Comparison of ENCODE assay signal across 8 cellular contexts in genomic region chr1:52725903-52726264, GRCh38. TPM values are rescaled to one million over a fixed set of nuclear protein-coding genes. Genes with fewer than 3 reads are reported as not detected.
A peak's percentile ranks its signal among the peaks of the same experiment; 100 is the strongest.
DNase-seq lines count a peak whose midpoint lies in the region; ATAC-seq and TF ChIP-seq lines count a peak whose summit lies in the region.

No MANE protein-coding gene starts in this region.

- no peak overlapping the region for H2BK15ac ChIP-seq in neuronal stem cell (ENCODE audit: low read length)

- H3K9me3 Mint-ChIP-seq in CD14-positive monocyte, result peaks cover 0 to 1% (median 0%) of the 10 kb centered on the region in 7 donors

- peaks cover 27% of the 10 kb centered on the region for H3K4me1 Mint-ChIP-seq in CD14-positive monocyte

- peaks cover 1% of the 10 kb centered on the region for H3K79me1 ChIP-seq in neuronal stem cell (ENCODE audit: low read depth, low read length)

- H3K4me1 ChIP-seq in NT2/D1 (ENCODE audit: insufficient read depth, insufficient read length), result no peaks in the 10 kb centered on the region
- H3K4me1 ChIP-seq in endocrine pancreas (ENCODE audit: control insufficient read depth, insufficient read depth, low read length), result no peaks in the 10 kb centered on the region
- peaks cover 3 to 4% of the 10 kb centered on the region in 2 donors for H3K4me1 ChIP-seq in neuronal stem cell (ENCODE audit: control insufficient read depth in 2 of 2, insufficient read depth in 1 of 2, low read depth in 1 of 2, low read length in 2 of 2)

- ATAC-seq in GM21529 (IDR thresholded peaks at IDR 0.05; ENCODE audit: unreplicated experiment), result no peak

- H3K23ac ChIP-seq in neuronal stem cell (ENCODE audit: low read depth, low read length, poor library complexity), result no peak overlapping the region

- peaks cover 5% of the 10 kb centered on the region for H3K36me3 ChIP-seq in NT2/D1 (ENCODE audit: insufficient read depth, insufficient read length, low read length)
- H3K36me3 ChIP-seq in endocrine pancreas (ENCODE audit: control insufficient read depth, insufficient read depth, low read length), result no peaks in the 10 kb centered on the region
- peaks cover 0 to 6% of the 10 kb centered on the region in 2 donors for H3K36me3 ChIP-seq in neuronal stem cell (replicated peaks in 1 of 2; ENCODE audit: control insufficient read depth in 2 of 2, insufficient read depth in 2 of 2, low read length in 2 of 2)

- no peak overlapping the region for H4K8ac ChIP-seq in neuronal stem cell (ENCODE audit: low read depth, low read length)

- DNase-seq in CD14-positive monocyte (ENCODE audit: low spot score) (no peak), NT2/D1 (ENCODE audit: low read depth, low spot score) (no peak), neuronal stem cell (ENCODE audit: low spot score) (no peak), T-helper 9 cell (no peak), SIG-M5 treated with dmso at 0.1 percent for 504 hours (lab: John Stamatoyannopoulos, UW; ENCODE audit: unreplicated experiment) (no peak)
- DNase-seq in activated effector memory CD4-positive, alpha-beta T cell treated with Interleukin-2 at 50 U/mL for 16 hours, result no peak

- peaks cover 4 to 5% of the 10 kb centered on the region in 2 donors for H3K36me3 Mint-ChIP-seq in CD14-positive monocyte

- H3K4me3 ChIP-seq in NT2/D1 (ENCODE audit: insufficient read length, low read depth) (no peak overlapping the region), endocrine pancreas (ENCODE audit: control insufficient read depth, insufficient read depth, low read length) (peak overlapping the region; percentile 88), neuronal stem cell (ENCODE audit: low read length in 2 of 2) (peak overlapping the region in 1 of 2 donors; percentile 99)

- no peak overlapping the region for H2AK5ac ChIP-seq in neuronal stem cell (ENCODE audit: low read depth, low read length)

- peak overlapping the region; percentile 97 for H2AFZ ChIP-seq in neuronal stem cell (ENCODE audit: low read length)

- no peak overlapping the region for H2BK5ac ChIP-seq in neuronal stem cell (ENCODE audit: low read length)

- peaks cover 3 to 9% (median 4%) of the 10 kb centered on the region in 3 donors for H3K27me3 Mint-ChIP-seq in CD14-positive monocyte (ENCODE audit: low read depth in 3 of 3)

- no peak overlapping the region for H3K18ac ChIP-seq in neuronal stem cell (ENCODE audit: low read length)

- no peak overlapping the region for H3K14ac ChIP-seq in neuronal stem cell (ENCODE audit: low read length)

- no peaks in the 10 kb centered on the region for H3K27me3 ChIP-seq in NT2/D1 (ENCODE audit: insufficient read depth, insufficient read length)
- no peaks in the 10 kb centered on the region for H3K27me3 ChIP-seq in endocrine pancreas (ENCODE audit: control insufficient read depth, insufficient read depth, low read length)
- peaks cover 0 to 3% (median 0%) of the 10 kb centered on the region in 3 experiments for H3K27me3 ChIP-seq in neuronal stem cell (ENCODE audit: control insufficient read depth in 3 of 3, insufficient read depth in 3 of 3, low read depth in 1 of 3, low read length in 3 of 3)

- no peak overlapping the region for H3K27ac ChIP-seq in neuronal stem cell (replicated peaks; ENCODE audit: low read length)

- no peak overlapping the region for H2BK120ac ChIP-seq in neuronal stem cell (ENCODE audit: low read depth, low read length)

- H4K91ac ChIP-seq in neuronal stem cell (ENCODE audit: low read depth, low read length, poor library complexity), result no peak overlapping the region

- H3K27ac Mint-ChIP-seq in CD14-positive monocyte, result peak overlapping the region in 3 of 7 donors; percentile 67 to 87 (median 75)

- H2BK12ac ChIP-seq in neuronal stem cell (ENCODE audit: low read length), result no peak overlapping the region

- H3K4me3 Mint-ChIP-seq in CD14-positive monocyte, result peak overlapping the region; percentile 64 to 82

- intact Hi-C loops in CD14-positive monocyte (cut with micrococcal nuclease), result no loop called here

- H3K4ac ChIP-seq in neuronal stem cell (ENCODE audit: low read length), result no peak overlapping the region

- H3K9me3 ChIP-seq in NT2/D1 (ENCODE audit: insufficient read depth, low read length), result no peaks in the 10 kb centered on the region
- H3K9me3 ChIP-seq in endocrine pancreas (ENCODE audit: control insufficient read depth, low read length), result no peaks in the 10 kb centered on the region
- H3K9me3 ChIP-seq in neuronal stem cell (replicated peaks in 1 of 2; ENCODE audit: control insufficient read depth in 2 of 2, insufficient read depth in 1 of 2, low read depth in 1 of 2, low read length in 2 of 2), result no peaks in the 10 kb centered on the region

- TF ChIP-seq CTCF in CD14-positive monocyte (IDR thresholded peaks at IDR 0.05), result no peak

- no peak overlapping the region for H3K4me2 ChIP-seq in neuronal stem cell (ENCODE audit: insufficient read depth, low read length, poor library complexity, severe bottlenecking)

- 100% methylated on average over 1 of the region's 6 CpGs; no CpG with 5 or more reads in 1 of the 2 donors for WGBS in neuronal stem cell (ENCODE audit: extremely low coverage in 2 of 2, insufficient read length in 2 of 2, insufficient replicate concordance in 1 of 2), 2 donors

- peak overlapping the region; percentile 57 for H3K9ac ChIP-seq in NT2/D1 (ENCODE audit: insufficient read length, low read depth)
- H3K9ac ChIP-seq in endocrine pancreas (ENCODE audit: control insufficient read depth, insufficient read depth, low read length), result no peak overlapping the region
- no peak overlapping the region for H3K9ac ChIP-seq in neuronal stem cell (ENCODE audit: low read depth, low read length, poor library complexity)

RNA-seq across cellular contexts. Expression of gene ZYG11B, which starts 0.4 kb away (rescaled TPM):
- polyA plus RNA-seq in CD14-positive monocyte, result 10 to 100 TPM; 15.8 to 17.5 TPM
- polyA plus RNA-seq in neuronal stem cell (2013, experiment 1 of 2), result 15.9 TPM
- 16.4 TPM for polyA plus RNA-seq in neuronal stem cell (2013, experiment 2 of 2)

RNA-seq across cellular contexts. Expression of gene COA7, which starts 27.7 kb away (rescaled TPM):
- polyA plus RNA-seq in CD14-positive monocyte, result 1 to 10 TPM; 6.2 to 8.5 TPM
- 8.4 TPM for polyA plus RNA-seq in neuronal stem cell (2013, experiment 1 of 2)
- 8.4 TPM for polyA plus RNA-seq in neuronal stem cell (2013, experiment 2 of 2)
